In the genomic region with DNA sequence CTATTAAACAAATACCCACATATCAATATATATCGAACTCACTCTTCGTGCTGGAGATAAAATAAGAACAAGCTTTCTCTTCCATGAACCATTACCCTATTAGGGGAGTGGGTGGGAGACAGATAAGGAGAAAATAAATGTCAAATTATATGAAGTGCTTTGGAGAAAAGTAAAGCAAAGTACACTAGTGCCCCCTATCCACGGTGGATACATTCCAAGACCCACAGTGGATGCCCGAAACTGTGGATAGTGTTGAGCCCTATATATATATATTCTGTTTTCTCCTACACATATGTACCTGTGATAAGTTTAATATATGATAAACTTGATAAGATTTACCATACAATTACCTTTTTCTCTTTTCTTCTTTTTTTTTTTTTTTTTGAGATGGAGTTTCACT, we compare ENCODE assay signal across 1 cellular context.
TF ChIP-seq lines count a peak whose summit lies in the region.

No MANE protein-coding gene starts in this region.

TF ChIP-seq in SK-N-SH treated with all-trans-retinoic acid at 6 μM for 48 hours, 23 proteins besides CTCF, POLR2A, EP300 and RAD21 (continued from another document):
- TF ChIP-seq POU6F1 (CRISPR knock-in tag; IDR thresholded peaks at IDR 0.05; ENCODE audit: borderline replicate concordance, low read depth) (no peak), GLIS3 (CRISPR knock-in tag; IDR thresholded peaks at IDR 0.05) (no peak), ZNF565 (CRISPR knock-in tag; conservative IDR thresholded peaks at IDR 0.05; ENCODE audit: low read depth) (no peak), OSR1 (CRISPR knock-in tag; IDR thresholded peaks at IDR 0.05) (no peak), SNAI2 (CRISPR knock-in tag; IDR thresholded peaks at IDR 0.05) (no peak)
- TF ChIP-seq, protein P1, sequence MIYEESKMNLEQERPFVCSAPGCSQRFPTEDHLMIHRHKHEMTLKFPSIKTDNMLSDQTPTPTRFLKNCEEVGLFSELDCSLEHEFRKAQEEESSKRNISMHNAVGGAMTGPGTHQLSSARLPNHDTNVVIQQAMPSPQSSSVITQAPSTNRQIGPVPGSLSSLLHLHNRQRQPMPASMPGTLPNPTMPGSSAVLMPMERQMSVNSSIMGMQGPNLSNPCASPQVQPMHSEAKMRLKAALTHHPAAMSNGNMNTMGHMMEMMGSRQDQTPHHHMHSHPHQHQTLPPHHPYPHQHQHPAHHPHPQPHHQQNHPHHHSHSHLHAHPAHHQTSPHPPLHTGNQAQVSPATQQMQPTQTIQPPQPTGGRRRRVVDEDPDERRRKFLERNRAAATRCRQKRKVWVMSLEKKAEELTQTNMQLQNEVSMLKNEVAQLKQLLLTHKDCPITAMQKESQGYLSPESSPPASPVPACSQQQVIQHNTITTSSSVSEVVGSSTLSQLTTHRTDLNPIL (CRISPR knock-in tag; IDR thresholded peaks at IDR 0.05; ENCODE audit: low read depth) = no peak
